In the genomic region with DNA sequence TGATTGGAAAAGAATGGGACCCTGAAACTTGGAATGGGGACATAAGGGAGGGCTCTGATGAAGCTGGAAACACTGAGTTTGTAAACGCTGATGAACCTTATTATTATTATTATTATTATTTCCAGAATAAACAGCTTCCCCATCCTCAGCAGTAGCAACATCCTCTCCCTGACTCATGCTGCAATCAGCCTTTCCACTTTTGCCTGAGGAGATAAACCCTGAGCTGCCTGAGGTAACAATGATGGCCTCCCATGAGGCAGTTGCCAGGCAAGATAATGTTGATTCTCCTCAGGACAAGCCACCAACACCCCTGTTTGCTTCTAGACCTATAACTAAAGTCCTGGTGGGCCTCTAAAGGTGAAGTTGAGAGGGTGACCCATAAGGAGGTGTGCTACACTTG, we compare ENCODE assay signal across 8 cellular contexts.
"Had no signal": no experiment of that assay in that cellular context is flagged by ENCODE, and none has a peak within 500 bp of the region (broad histone marks: within the 10 kb centered on the region; RNA-seq: fewer than 3 reads in every experiment).

No MANE protein-coding gene starts in this region.

- H3K4me1 ChIP-seq: HAP-1 had no signal

- H2AFZ ChIP-seq: GM23248 had no signal

- H3K9ac ChIP-seq: GM23248 had no signal

- H3K4me3 ChIP-seq: GM23248, HAP-1 had no signal

- H3K9me3 ChIP-seq: HAP-1 had no signal

- H3K36me3 ChIP-seq: HAP-1 had no signal

- ATAC-seq: HCT116, HepG2 had no signal

- DNase-seq: GM23248, GOT3, H7, HFFc6 had no signal

- H3K27ac ChIP-seq: GM23248, HL-60 had no signal
